In the genomic region with DNA sequence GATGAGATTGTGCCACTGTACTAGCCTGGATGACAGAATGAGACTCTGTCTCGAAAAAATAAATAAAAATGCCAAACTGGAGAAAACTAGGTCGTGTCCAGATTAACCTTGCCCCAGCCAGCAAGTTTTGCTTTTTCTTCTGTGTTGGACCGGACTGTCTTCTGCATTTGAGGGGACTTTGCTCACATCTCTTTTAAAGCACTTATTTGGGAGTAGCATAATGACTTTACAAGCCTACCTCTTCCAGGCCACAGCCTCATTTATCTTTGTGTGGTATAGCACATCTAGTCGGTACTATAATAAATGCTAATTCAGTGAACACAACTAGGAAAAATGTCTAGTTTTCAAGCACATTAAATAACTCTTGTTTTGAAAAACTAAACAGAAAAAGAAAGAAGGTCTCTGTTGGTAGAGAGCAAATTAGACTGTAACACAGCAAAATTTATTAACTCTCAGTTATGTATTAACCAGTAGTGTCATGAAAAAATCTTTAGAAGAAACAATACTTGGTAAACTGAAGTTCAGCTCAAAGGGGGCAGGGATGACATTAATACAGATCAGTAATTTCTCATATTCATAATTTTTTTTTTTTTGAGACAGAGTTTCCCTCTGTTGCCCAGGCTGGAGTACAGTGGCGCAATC, we compare ENCODE assay signal across 20 cellular contexts.
"Had no signal": no experiment of that assay in that cellular context is flagged by ENCODE, and none has a peak within 500 bp of the region (broad histone marks: within the 10 kb centered on the region; RNA-seq: fewer than 3 reads in every experiment).

No MANE protein-coding gene starts in this region.

- H3K4me3 ChIP-seq: psoas muscle, thoracic aorta, upper lobe of right lung had no signal

- H3K27ac ChIP-seq: epithelial cell of prostate, psoas muscle, thoracic aorta, upper lobe of right lung had no signal

- H3K27me3 ChIP-seq: upper lobe of right lung had no signal

- ATAC-seq: activated naive CD8-positive, alpha-beta T cell treated with anti-CD3 and anti-CD28 coated beads, Interleukin-2, amount 50 U/mL, for 24 hours; left cardiac atrium; psoas muscle; upper lobe of right lung had no signal

- H3K4me1 ChIP-seq: psoas muscle, upper lobe of right lung had no signal

- DNase-seq: activated B cell treated with CpG ODN at 0.5 μM for 24 hours; activated CD4-positive, alpha-beta T cell treated with anti-CD3 and anti-CD28 coated beads for 48 hours; activated naive CD4-positive, alpha-beta T cell treated with Interleukin-2 at 50 U/mL for 16 hours; activated naive CD8-positive, alpha-beta T cell treated with anti-CD3 and anti-CD28 coated beads, Interleukin-2, amount 50 U/mL, for 24 hours; aorta; effector memory CD4-positive, alpha-beta T cell; foreskin melanocyte; head of caudate nucleus; immature natural killer cell; left cardiac atrium; occipital lobe; psoas muscle; stimulated activated CD4-positive, alpha-beta T cell treated with anti-CD3 and anti-CD28 coated beads, Interleukin-12 subunit alpha, Interleukin-12 subunit beta, amount 100 ng/mL, for 4 hours; stimulated activated CD4-positive, alpha-beta T cell treated with anti-CD3 and anti-CD28 coated beads, Interleukin-2, amount 100 ng/mL, for 24 hours; upper lobe of right lung had no signal

- H3K4me3 Mint-ChIP-seq: activated B cell treated with CpG ODN at 0.5 μM for 24 hours; activated naive CD8-positive, alpha-beta T cell treated with anti-CD3 and anti-CD28 coated beads, Interleukin-2, amount 50 U/mL, for 24 hours; dendritic cell treated with granulocyte-macrophage colony-stimulating factor and Interleukin-4, amounts not matched to agents 40 ng/mL and 50 ng/mL, for 4 days; immature natural killer cell; memory B cell had no signal

- H3K9me3 Mint-ChIP-seq: activated B cell treated with CpG ODN at 0.5 μM for 24 hours; activated naive CD8-positive, alpha-beta T cell treated with anti-CD3 and anti-CD28 coated beads, Interleukin-2, amount 50 U/mL, for 24 hours; dendritic cell treated with granulocyte-macrophage colony-stimulating factor and Interleukin-4, amounts not matched to agents 40 ng/mL and 50 ng/mL, for 4 days; memory B cell; natural killer cell treated with Interleukin-12 subunit alpha and Interleukin-12 subunit beta and Interleukin-15 and Interleukin-18, amount 100 ng/mL, for 72 hours had no signal

- H3K27ac Mint-ChIP-seq: activated B cell treated with CpG ODN at 0.5 μM for 24 hours; activated naive CD8-positive, alpha-beta T cell treated with anti-CD3 and anti-CD28 coated beads, Interleukin-2, amount 50 U/mL, for 24 hours; dendritic cell treated with granulocyte-macrophage colony-stimulating factor and Interleukin-4, amounts not matched to agents 40 ng/mL and 50 ng/mL, for 4 days; immature natural killer cell; memory B cell had no signal

- H3K9me3 ChIP-seq: psoas muscle, thoracic aorta, upper lobe of right lung had no signal

- H3K4me1 Mint-ChIP-seq: activated B cell treated with CpG ODN at 0.5 μM for 24 hours; activated naive CD8-positive, alpha-beta T cell treated with anti-CD3 and anti-CD28 coated beads, Interleukin-2, amount 50 U/mL, for 24 hours; memory B cell had no signal

- H3K27me3 Mint-ChIP-seq: activated B cell treated with CpG ODN at 0.5 μM for 24 hours; activated naive CD8-positive, alpha-beta T cell treated with anti-CD3 and anti-CD28 coated beads, Interleukin-2, amount 50 U/mL, for 24 hours; dendritic cell treated with granulocyte-macrophage colony-stimulating factor and Interleukin-4, amounts not matched to agents 40 ng/mL and 50 ng/mL, for 4 days; memory B cell; natural killer cell treated with Interleukin-12 subunit alpha and Interleukin-12 subunit beta and Interleukin-15 and Interleukin-18, amount 100 ng/mL, for 72 hours had no signal

- H3K36me3 ChIP-seq: thoracic aorta, upper lobe of right lung had no signal
